ENCODE assay signal across 2 cellular contexts in the genomic region with DNA sequence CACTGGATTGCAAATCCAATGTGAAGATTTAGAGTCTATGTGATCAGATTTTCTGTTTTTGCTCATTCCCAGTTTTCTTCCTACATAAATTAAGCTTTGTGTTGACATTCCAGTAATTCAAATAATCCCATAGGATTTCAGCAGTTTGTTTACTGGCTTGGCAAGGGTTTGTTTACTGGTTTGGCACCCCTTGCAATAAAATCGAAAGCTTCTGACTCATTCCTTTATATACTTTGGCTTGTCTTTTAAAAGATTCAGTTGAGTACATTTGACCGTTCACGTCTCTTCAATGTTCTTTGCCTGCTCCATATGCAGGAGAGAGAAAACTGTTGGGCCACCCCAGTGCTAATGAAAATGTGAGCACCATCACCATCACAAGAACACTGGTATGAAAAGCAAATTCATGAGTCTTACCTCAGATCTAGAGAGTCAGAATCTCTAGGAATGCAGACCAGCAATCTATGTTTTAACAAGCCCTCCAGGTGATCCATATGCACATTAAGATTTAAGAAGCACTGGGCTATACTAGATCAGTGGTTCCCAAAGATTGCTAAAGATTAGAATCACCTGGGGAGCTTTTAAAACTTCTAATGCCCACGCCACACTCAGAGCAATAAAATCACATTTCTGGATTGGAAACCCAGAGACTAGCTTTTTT.
TF ChIP-seq lines count a peak whose summit lies in the region.

No MANE protein-coding gene starts in this region.

TF ChIP-seq in IMR-90, 13 proteins besides CTCF, POLR2A, EP300 and RAD21:
- no peak for TF ChIP-seq RFX5 (IDR thresholded peaks at IDR 0.05; ENCODE audit: low read depth, low read length)
- no peak for TF ChIP-seq NFE2L2 (IDR thresholded peaks at IDR 0.05; ENCODE audit: low read depth, low read length)
- no peak for TF ChIP-seq FOS (IDR thresholded peaks at IDR 0.05; ENCODE audit: low read depth, low read length)
- no peak for TF ChIP-seq MAFK (IDR thresholded peaks at IDR 0.05; ENCODE audit: low read depth, low read length)
- TF ChIP-seq CHD1 (IDR thresholded peaks at IDR 0.05; ENCODE audit: low read depth, low read length): no peak
- no peak for TF ChIP-seq CEBPB (IDR thresholded peaks at IDR 0.05; ENCODE audit: low read depth, low read length)
- no peak for TF ChIP-seq SMC3 (IDR thresholded peaks at IDR 0.05; ENCODE audit: low read depth, low read length)
- no peak for TF ChIP-seq MAZ (IDR thresholded peaks at IDR 0.05; ENCODE audit: borderline replicate concordance, low read depth, low read length)
- no peak for TF ChIP-seq MXI1 (IDR thresholded peaks at IDR 0.05; ENCODE audit: borderline replicate concordance, low read depth, low read length)
- no peak for TF ChIP-seq RCOR1 (IDR thresholded peaks at IDR 0.05; ENCODE audit: insufficient replicate concordance, low read length)
- TF ChIP-seq, protein P1, sequence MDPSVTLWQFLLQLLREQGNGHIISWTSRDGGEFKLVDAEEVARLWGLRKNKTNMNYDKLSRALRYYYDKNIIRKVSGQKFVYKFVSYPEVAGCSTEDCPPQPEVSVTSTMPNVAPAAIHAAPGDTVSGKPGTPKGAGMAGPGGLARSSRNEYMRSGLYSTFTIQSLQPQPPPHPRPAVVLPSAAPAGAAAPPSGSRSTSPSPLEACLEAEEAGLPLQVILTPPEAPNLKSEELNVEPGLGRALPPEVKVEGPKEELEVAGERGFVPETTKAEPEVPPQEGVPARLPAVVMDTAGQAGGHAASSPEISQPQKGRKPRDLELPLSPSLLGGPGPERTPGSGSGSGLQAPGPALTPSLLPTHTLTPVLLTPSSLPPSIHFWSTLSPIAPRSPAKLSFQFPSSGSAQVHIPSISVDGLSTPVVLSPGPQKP (IDR thresholded peaks at IDR 0.05; ENCODE audit: borderline replicate concordance, low read depth, low read length): no peak
- TF ChIP-seq BHLHE40 (IDR thresholded peaks at IDR 0.05; ENCODE audit: low read depth, low read length): no peak
- TF ChIP-seq, protein P2, sequence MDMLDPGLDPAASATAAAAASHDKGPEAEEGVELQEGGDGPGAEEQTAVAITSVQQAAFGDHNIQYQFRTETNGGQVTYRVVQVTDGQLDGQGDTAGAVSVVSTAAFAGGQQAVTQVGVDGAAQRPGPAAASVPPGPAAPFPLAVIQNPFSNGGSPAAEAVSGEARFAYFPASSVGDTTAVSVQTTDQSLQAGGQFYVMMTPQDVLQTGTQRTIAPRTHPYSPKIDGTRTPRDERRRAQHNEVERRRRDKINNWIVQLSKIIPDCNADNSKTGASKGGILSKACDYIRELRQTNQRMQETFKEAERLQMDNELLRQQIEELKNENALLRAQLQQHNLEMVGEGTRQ (IDR thresholded peaks at IDR 0.05; ENCODE audit: low read depth, low read length): no peak

TF ChIP-seq in WTC11, 78 proteins besides CTCF, POLR2A, EP300 and RAD21:
- TF ChIP-seq, protein P3, sequence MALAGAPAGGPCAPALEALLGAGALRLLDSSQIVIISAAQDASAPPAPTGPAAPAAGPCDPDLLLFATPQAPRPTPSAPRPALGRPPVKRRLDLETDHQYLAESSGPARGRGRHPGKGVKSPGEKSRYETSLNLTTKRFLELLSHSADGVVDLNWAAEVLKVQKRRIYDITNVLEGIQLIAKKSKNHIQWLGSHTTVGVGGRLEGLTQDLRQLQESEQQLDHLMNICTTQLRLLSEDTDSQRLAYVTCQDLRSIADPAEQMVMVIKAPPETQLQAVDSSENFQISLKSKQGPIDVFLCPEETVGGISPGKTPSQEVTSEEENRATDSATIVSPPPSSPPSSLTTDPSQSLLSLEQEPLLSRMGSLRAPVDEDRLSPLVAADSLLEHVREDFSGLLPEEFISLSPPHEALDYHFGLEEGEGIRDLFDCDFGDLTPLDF (CRISPR knock-in tag; IDR thresholded peaks at IDR 0.05): no peak
- TF ChIP-seq ZNF232 (CRISPR knock-in tag; IDR thresholded peaks at IDR 0.05) (no peak), IRF2 (CRISPR knock-in tag; IDR thresholded peaks at IDR 0.05; ENCODE audit: borderline replicate concordance, low read depth) (no peak)
- TF ChIP-seq, protein P4, sequence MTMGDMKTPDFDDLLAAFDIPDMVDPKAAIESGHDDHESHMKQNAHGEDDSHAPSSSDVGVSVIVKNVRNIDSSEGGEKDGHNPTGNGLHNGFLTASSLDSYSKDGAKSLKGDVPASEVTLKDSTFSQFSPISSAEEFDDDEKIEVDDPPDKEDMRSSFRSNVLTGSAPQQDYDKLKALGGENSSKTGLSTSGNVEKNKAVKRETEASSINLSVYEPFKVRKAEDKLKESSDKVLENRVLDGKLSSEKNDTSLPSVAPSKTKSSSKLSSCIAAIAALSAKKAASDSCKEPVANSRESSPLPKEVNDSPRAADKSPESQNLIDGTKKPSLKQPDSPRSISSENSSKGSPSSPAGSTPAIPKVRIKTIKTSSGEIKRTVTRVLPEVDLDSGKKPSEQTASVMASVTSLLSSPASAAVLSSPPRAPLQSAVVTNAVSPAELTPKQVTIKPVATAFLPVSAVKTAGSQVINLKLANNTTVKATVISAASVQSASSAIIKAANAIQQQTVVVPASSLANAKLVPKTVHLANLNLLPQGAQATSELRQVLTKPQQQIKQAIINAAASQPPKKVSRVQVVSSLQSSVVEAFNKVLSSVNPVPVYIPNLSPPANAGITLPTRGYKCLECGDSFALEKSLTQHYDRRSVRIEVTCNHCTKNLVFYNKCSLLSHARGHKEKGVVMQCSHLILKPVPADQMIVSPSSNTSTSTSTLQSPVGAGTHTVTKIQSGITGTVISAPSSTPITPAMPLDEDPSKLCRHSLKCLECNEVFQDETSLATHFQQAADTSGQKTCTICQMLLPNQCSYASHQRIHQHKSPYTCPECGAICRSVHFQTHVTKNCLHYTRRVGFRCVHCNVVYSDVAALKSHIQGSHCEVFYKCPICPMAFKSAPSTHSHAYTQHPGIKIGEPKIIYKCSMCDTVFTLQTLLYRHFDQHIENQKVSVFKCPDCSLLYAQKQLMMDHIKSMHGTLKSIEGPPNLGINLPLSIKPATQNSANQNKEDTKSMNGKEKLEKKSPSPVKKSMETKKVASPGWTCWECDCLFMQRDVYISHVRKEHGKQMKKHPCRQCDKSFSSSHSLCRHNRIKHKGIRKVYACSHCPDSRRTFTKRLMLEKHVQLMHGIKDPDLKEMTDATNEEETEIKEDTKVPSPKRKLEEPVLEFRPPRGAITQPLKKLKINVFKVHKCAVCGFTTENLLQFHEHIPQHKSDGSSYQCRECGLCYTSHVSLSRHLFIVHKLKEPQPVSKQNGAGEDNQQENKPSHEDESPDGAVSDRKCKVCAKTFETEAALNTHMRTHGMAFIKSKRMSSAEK (CRISPR knock-in tag; IDR thresholded peaks at IDR 0.05; ENCODE audit: borderline replicate concordance): no peak
TF ChIP-seq in WTC11: peak in this region for 0.
